ENCODE assay signal across 14 cellular contexts in the genomic region with DNA sequence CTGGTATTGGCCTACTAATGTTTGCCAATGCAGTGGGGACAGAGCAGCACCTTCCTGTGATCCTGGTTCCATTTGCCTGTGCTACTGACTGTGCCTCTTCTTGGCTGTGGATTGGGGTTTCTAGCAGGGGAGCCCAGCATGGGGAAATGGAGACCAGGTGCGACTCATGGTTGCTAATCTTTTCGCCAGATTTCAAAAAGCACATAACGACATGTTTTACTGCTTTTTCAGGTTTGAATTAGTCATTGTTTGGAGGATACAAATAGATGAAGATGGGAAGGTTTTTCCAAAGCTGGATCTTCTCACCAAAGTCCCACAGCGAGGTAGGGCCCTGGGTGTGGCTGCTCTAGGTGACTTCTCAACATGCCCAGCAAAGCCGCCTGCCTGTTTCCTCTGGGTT.
"Had no signal": no experiment of that assay in that cellular context is flagged by ENCODE, and none has a peak within 500 bp of the region (broad histone marks: within the 10 kb centered on the region; RNA-seq: fewer than 3 reads in every experiment).

No MANE protein-coding gene starts in this region.

- H3K4me3 ChIP-seq: colonic mucosa, tibial nerve had no signal

- H3K4me1 ChIP-seq: colonic mucosa had no signal

- DNase-seq: activated CD4-positive, alpha-beta T cell treated with anti-CD3 and anti-CD28 coated beads, Interleukin-2, amount 10 ng/mL, durations not matched to agents 7 days and 5 days; activated CD4-positive, CD25-positive, alpha-beta regulatory T cell; activated effector memory CD4-positive, alpha-beta T cell treated with Interleukin-2 at 50 U/mL for 16 hours; activated naive CD8-positive, alpha-beta T cell treated with anti-CD3 and anti-CD28 coated beads for 36 hours; activated T-cell treated with anti-CD3 and anti-CD28 coated beads, Interleukin-2, amount 50 U/mL, for 1 hour; colonic mucosa; effector CD4-positive, alpha-beta T cell; left cardiac atrium; naive B cell; occipital lobe; SHP77; stimulated activated CD4-positive, alpha-beta T cell treated with anti-CD3 and anti-CD28 coated beads, Interleukin-4, amount 100 ng/mL, for 1 hour had no signal

- H3K36me3 ChIP-seq: colonic mucosa had no signal

- ATAC-seq: SK-N-SH treated with all-trans-retinoic acid at 6 μM for 48 hours had no signal

- H3K27ac ChIP-seq: colonic mucosa, tibial nerve had no signal

- H3K27me3 ChIP-seq: colonic mucosa, tibial nerve had no signal
